Comparison of ENCODE assay signal across 2 cellular contexts in genomic region chr9:96419691-96419969, GRCh38.
TF ChIP-seq lines count a peak whose summit lies in the region.

No MANE protein-coding gene starts in this region.

TF ChIP-seq in SK-N-SH, 30 proteins besides CTCF, POLR2A, EP300 and RAD21 (continued from another document):
- no peak for TF ChIP-seq REST (IDR thresholded peaks at IDR 0.05; ENCODE audit: low read depth, low read length)
- TF ChIP-seq CHD2 (IDR thresholded peaks at IDR 0.05; ENCODE audit: low read length, partially characterized antibody), result no peak
- TF ChIP-seq RXRA (IDR thresholded peaks at IDR 0.05; ENCODE audit: borderline replicate concordance, low read depth), result no peak
- TF ChIP-seq PBX3 (IDR thresholded peaks at IDR 0.05), result no peak
- TF ChIP-seq MEF2A (IDR thresholded peaks at IDR 0.05; ENCODE audit: borderline replicate concordance, low read depth), result no peak
- no peak for TF ChIP-seq TAF1 (IDR thresholded peaks at IDR 0.05; ENCODE audit: borderline replicate concordance, low read depth, low read length)
- TF ChIP-seq JUND (IDR thresholded peaks at IDR 0.05), result no peak
- no peak for TF ChIP-seq SIN3A (IDR thresholded peaks at IDR 0.05; ENCODE audit: borderline replicate concordance, low read depth, low read length)
- TF ChIP-seq USF2 (IDR thresholded peaks at IDR 0.05; ENCODE audit: borderline replicate concordance, low read depth, low read length), result no peak
- no peak for TF ChIP-seq FOXJ3 (CRISPR knock-in tag; IDR thresholded peaks at IDR 0.05)
- TF ChIP-seq POLR2AphosphoS5 (IDR thresholded peaks at IDR 0.05; ENCODE audit: low read depth, low read length), result no peak
- TF ChIP-seq RFX5 (IDR thresholded peaks at IDR 0.05; ENCODE audit: low read length), result no peak

TF ChIP-seq in SK-N-SH treated with all-trans-retinoic acid at 6 μM for 48 hours, 23 proteins besides CTCF, POLR2A, EP300 and RAD21 (continued from another document):
- TF ChIP-seq TSHZ2 (CRISPR knock-in tag; IDR thresholded peaks at IDR 0.05), result no peak
- no peak for TF ChIP-seq OSR1 (CRISPR knock-in tag; IDR thresholded peaks at IDR 0.05)
- TF ChIP-seq POU6F1 (CRISPR knock-in tag; IDR thresholded peaks at IDR 0.05; ENCODE audit: borderline replicate concordance, low read depth), result no peak
- no peak for TF ChIP-seq ZFP3 (CRISPR knock-in tag; IDR thresholded peaks at IDR 0.05)
- no peak for TF ChIP-seq TOX (CRISPR knock-in tag; IDR thresholded peaks at IDR 0.05; ENCODE audit: borderline replicate concordance)
- no peak for TF ChIP-seq ESRRG (CRISPR knock-in tag; IDR thresholded peaks at IDR 0.05)
- TF ChIP-seq BACH2 (CRISPR knock-in tag; IDR thresholded peaks at IDR 0.05; ENCODE audit: borderline replicate concordance), result no peak
- TF ChIP-seq TCF4 (CRISPR knock-in tag; IDR thresholded peaks at IDR 0.05; ENCODE audit: borderline replicate concordance), result no peak
- no peak for TF ChIP-seq PPARA (CRISPR knock-in tag; IDR thresholded peaks at IDR 0.05; ENCODE audit: borderline replicate concordance)
TF ChIP-seq in SK-N-SH treated with all-trans-retinoic acid at 6 μM for 48 hours: peak in this region for 0.
